In the genomic region with DNA sequence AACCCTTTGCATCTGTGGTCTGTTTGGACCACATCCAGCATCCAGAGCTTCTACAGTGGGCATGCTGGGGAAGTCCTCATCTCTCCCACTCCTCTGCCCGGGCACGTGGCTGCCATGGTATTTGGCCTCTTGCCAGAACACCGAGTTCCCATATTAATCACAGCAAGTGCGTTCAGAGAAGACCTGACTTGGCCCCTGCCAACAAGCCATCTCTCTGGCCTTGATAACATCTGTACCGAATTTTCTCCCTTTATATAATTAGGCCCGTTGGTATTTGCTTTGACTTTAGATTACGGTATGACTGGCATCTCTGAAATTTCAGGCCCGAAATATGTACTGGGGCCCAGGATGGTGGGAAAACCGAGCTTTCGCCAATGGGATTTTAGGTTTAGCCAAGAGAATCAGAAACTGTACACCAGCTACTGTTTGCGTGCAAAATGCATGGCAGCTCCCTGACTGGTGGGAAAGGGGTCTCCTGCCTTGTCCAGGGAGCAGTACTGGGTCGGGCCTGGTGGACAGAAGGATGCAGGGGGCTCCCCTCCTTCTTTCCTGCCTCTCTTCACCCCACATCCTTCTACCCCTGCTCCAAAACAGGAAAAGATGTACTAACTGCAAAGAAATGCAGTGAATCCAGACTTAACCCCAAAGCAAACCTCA, we compare ENCODE assay signal across 9 cellular contexts.
DNase-seq lines count a peak whose midpoint lies in the region; ATAC-seq and TF ChIP-seq lines count a peak whose summit lies in the region.
"Had no signal": no experiment of that assay in that cellular context is flagged by ENCODE, and none has a peak within 500 bp of the region (broad histone marks: within the 10 kb centered on the region; RNA-seq: fewer than 3 reads in every experiment).

No MANE protein-coding gene starts in this region.

- H3K27ac Mint-ChIP-seq in T-helper 17 cell, result peak overlapping the region; percentile 100
- peak overlapping the region; percentile 60 for H3K27ac Mint-ChIP-seq in stimulated activated effector memory CD8-positive, alpha-beta T cell treated with anti-CD3 and anti-CD28 coated beads, Interleukin-12 subunit alpha, Interleukin-12 subunit beta, amount 100 ng/mL, for 72 hours
- H3K27ac Mint-ChIP-seq: activated naive CD8-positive, alpha-beta T cell treated with anti-CD3 and anti-CD28 coated beads, Interleukin-2, amount 10 ng/mL, durations not matched to agents 7 days and 5 days had no signal

- no peaks in the 10 kb centered on the region for H3K9me3 Mint-ChIP-seq in stimulated activated effector memory CD8-positive, alpha-beta T cell treated with anti-CD3 and anti-CD28 coated beads, Interleukin-12 subunit alpha, Interleukin-12 subunit beta, amount 100 ng/mL, for 72 hours
- H3K9me3 Mint-ChIP-seq: activated naive CD8-positive, alpha-beta T cell treated with anti-CD3 and anti-CD28 coated beads, Interleukin-2, amount 10 ng/mL, durations not matched to agents 7 days and 5 days had no signal

- H3K27me3 ChIP-seq in foreskin keratinocyte, result no peaks in the 10 kb centered on the region
- H3K27me3 ChIP-seq in WERI-Rb-1 (ENCODE audit: insufficient read depth, low read depth, severe bottlenecking), result no peaks in the 10 kb centered on the region

- DNase-seq in NCI-H748 (lab: John Stamatoyannopoulos, UW; ENCODE audit: unreplicated experiment) (peak; percentile 75), NCI-H748 treated with DMSO at 0.1 percent for 48 hours (lab: John Stamatoyannopoulos, UW) (no peak), T-helper 17 cell (no peak), foreskin keratinocyte (peak in 1 of 2 donors; percentile 76), WERI-Rb-1 (no peak), midbrain (lab: John Stamatoyannopoulos, UW) (no peak)
- no peak for DNase-seq in stimulated activated effector memory CD8-positive, alpha-beta T cell treated with anti-CD3 and anti-CD28 coated beads, Interleukin-12 subunit alpha, Interleukin-12 subunit beta, amount 100 ng/mL, for 72 hours (ENCODE audit: low spot score in 2 of 2)
- DNase-seq: activated naive CD8-positive, alpha-beta T cell treated with anti-CD3 and anti-CD28 coated beads, Interleukin-2, amount 10 ng/mL, durations not matched to agents 7 days and 5 days had no signal

- peaks cover 13% of the 10 kb centered on the region for H3K4me1 ChIP-seq in foreskin keratinocyte

- no peak for ATAC-seq in T-helper 17 cell
- ATAC-seq in foreskin keratinocyte, result peak; percentile 25
- no peak for ATAC-seq in stimulated activated effector memory CD8-positive, alpha-beta T cell treated with anti-CD3 and anti-CD28 coated beads, Interleukin-12 subunit alpha, Interleukin-12 subunit beta, amount 100 ng/mL, for 72 hours
- ATAC-seq in activated CD4-positive, CD25-positive, alpha-beta regulatory T cell treated with anti-CD3 and anti-CD28 coated beads, Interleukin-2, amount 50 U/mL, for 24 hours, result no peak

- no peak for TF ChIP-seq CTCF in foreskin keratinocyte (conservative IDR thresholded peaks at IDR 0.05)
- TF ChIP-seq CTCF in WERI-Rb-1 (IDR thresholded peaks at IDR 0.05; ENCODE audit: low read depth, low read length), result no peak

- H3K36me3 ChIP-seq in WERI-Rb-1, result no peaks in the 10 kb centered on the region

- H3K4me3 Mint-ChIP-seq in T-helper 17 cell, result peak overlapping the region; percentile 61
- H3K4me3 Mint-ChIP-seq in stimulated activated effector memory CD8-positive, alpha-beta T cell treated with anti-CD3 and anti-CD28 coated beads, Interleukin-12 subunit alpha, Interleukin-12 subunit beta, amount 100 ng/mL, for 72 hours, result peak overlapping the region; percentile 92
- H3K4me3 Mint-ChIP-seq: activated naive CD8-positive, alpha-beta T cell treated with anti-CD3 and anti-CD28 coated beads, Interleukin-2, amount 10 ng/mL, durations not matched to agents 7 days and 5 days had no signal

- no peaks in the 10 kb centered on the region for H3K27me3 Mint-ChIP-seq in T-helper 17 cell
- H3K27me3 Mint-ChIP-seq: activated naive CD8-positive, alpha-beta T cell treated with anti-CD3 and anti-CD28 coated beads, Interleukin-2, amount 10 ng/mL, durations not matched to agents 7 days and 5 days had no signal

- peaks cover 2% of the 10 kb centered on the region for H3K36me3 Mint-ChIP-seq in T-helper 17 cell (ENCODE audit: low read depth)
- H3K36me3 Mint-ChIP-seq in stimulated activated effector memory CD8-positive, alpha-beta T cell treated with anti-CD3 and anti-CD28 coated beads, Interleukin-12 subunit alpha, Interleukin-12 subunit beta, amount 100 ng/mL, for 72 hours, result peaks cover 88% of the 10 kb centered on the region

- H3K9me3 ChIP-seq in T-helper 17 cell (ENCODE audit: control insufficient read depth, low read length, poor library complexity, severe bottlenecking) (no peaks in the 10 kb centered on the region), WERI-Rb-1 (ENCODE audit: severe bottlenecking) (no peaks in the 10 kb centered on the region)

- H3K27ac ChIP-seq in foreskin keratinocyte (peak overlapping the region; percentile 31), WERI-Rb-1 (no peak overlapping the region)

- peaks cover 70% of the 10 kb centered on the region for H3K4me1 Mint-ChIP-seq in T-helper 17 cell
- H3K4me1 Mint-ChIP-seq in stimulated activated effector memory CD8-positive, alpha-beta T cell treated with anti-CD3 and anti-CD28 coated beads, Interleukin-12 subunit alpha, Interleukin-12 subunit beta, amount 100 ng/mL, for 72 hours, result peaks cover 89% of the 10 kb centered on the region

- H3K4me3 ChIP-seq in WERI-Rb-1 (ENCODE audit: low read depth, low read length), result no peak overlapping the region
